27 cellular contexts compared by ENCODE assay signal in genomic region chr1:229900220-229900619, GRCh38.
"Had no signal": no experiment of that assay in that cellular context is flagged by ENCODE, and none has a peak within 500 bp of the region (broad histone marks: within the 10 kb centered on the region; RNA-seq: fewer than 3 reads in every experiment).

No MANE protein-coding gene starts in this region.

- H3K4me3 Mint-ChIP-seq: activated CD4-positive, alpha-beta memory T cell treated with anti-CD3 and anti-CD28 coated beads, Interleukin-2, amount 10 ng/mL, durations not matched to agents 7 days and 5 days; activated CD4-positive, alpha-beta T cell treated with anti-CD3 and anti-CD28 coated beads, Interleukin-2, amount 10 ng/mL, durations not matched to agents 7 days and 5 days; activated naive CD4-positive, alpha-beta T cell treated with anti-CD3 and anti-CD28 coated beads for 36 hours; activated naive CD8-positive, alpha-beta T cell; activated T-helper 17 cell treated with anti-CD3 and anti-CD28 coated beads, Interleukin-2, amount 50 U/mL, for 72 hours; brain; central memory CD8-positive, alpha-beta T cell had no signal

- ATAC-seq: activated T-helper 17 cell treated with anti-CD3 and anti-CD28 coated beads, Interleukin-2, amount 50 U/mL, for 72 hours had no signal

- H3K27ac ChIP-seq: KMS-11, PC-9, WERI-Rb-1 had no signal

- H3K4me2 ChIP-seq: KMS-11, PC-9 had no signal

- DNase-seq: activated CD4-positive, alpha-beta memory T cell treated with anti-CD3 and anti-CD28 coated beads, Interleukin-2, amount 10 ng/mL, durations not matched to agents 7 days and 5 days; activated CD4-positive, alpha-beta T cell treated with anti-CD3 and anti-CD28 coated beads, Interleukin-2, amount 10 ng/mL, durations not matched to agents 7 days and 5 days; activated CD4-positive, CD25-positive, alpha-beta regulatory T cell treated with anti-CD3 and anti-CD28 coated beads, Interleukin-2, amount 50 U/mL, for 72 hours; activated gamma-delta T cell; activated naive CD4-positive, alpha-beta T cell treated with anti-CD3 and anti-CD28 coated beads for 36 hours; activated T-cell treated with anti-CD3 and anti-CD28 coated beads for 4 hours; activated T-cell treated with anti-CD3 and anti-CD28 coated beads, Interleukin-2, amount 50 U/mL, for 48 hours; amygdala; MM.1S; NCI-H1048; NCI-H146; NCI-H187 treated with DMSO at 0.1 percent for 48 hours; NCI-H2081 treated with DMSO at 0.1 percent for 48 hours; NCI-H226; NCI-H526; NCI-H774; NK-92 treated with Interleukin-12 subunit alpha and Interleukin-12 subunit beta, amount 100 ng/mL, for 24 hours; PC-9; SHP77 treated with DMSO at 0.1 percent for 48 hours; T-helper 1 cell; WERI-Rb-1 had no signal

- H3K27ac Mint-ChIP-seq: activated CD4-positive, alpha-beta memory T cell treated with anti-CD3 and anti-CD28 coated beads, Interleukin-2, amount 10 ng/mL, durations not matched to agents 7 days and 5 days; activated CD4-positive, alpha-beta T cell treated with anti-CD3 and anti-CD28 coated beads, Interleukin-2, amount 10 ng/mL, durations not matched to agents 7 days and 5 days; activated naive CD4-positive, alpha-beta T cell treated with anti-CD3 and anti-CD28 coated beads for 36 hours; activated naive CD8-positive, alpha-beta T cell; activated T-helper 17 cell treated with anti-CD3 and anti-CD28 coated beads, Interleukin-2, amount 50 U/mL, for 72 hours; brain had no signal

- H3K4me3 ChIP-seq: PC-9 had no signal

- H3K36me3 ChIP-seq: WERI-Rb-1 had no signal

- H2AFZ ChIP-seq: PC-9 had no signal

- H3K36me3 Mint-ChIP-seq: activated naive CD8-positive, alpha-beta T cell; brain had no signal

- H3K4me1 Mint-ChIP-seq: activated CD4-positive, alpha-beta memory T cell treated with anti-CD3 and anti-CD28 coated beads, Interleukin-2, amount 10 ng/mL, durations not matched to agents 7 days and 5 days; activated CD4-positive, alpha-beta T cell treated with anti-CD3 and anti-CD28 coated beads, Interleukin-2, amount 10 ng/mL, durations not matched to agents 7 days and 5 days; activated T-helper 17 cell treated with anti-CD3 and anti-CD28 coated beads, Interleukin-2, amount 50 U/mL, for 72 hours; central memory CD8-positive, alpha-beta T cell had no signal

- FAIRE-seq: astrocyte had no signal

- H3K9me3 Mint-ChIP-seq: activated CD4-positive, alpha-beta memory T cell treated with anti-CD3 and anti-CD28 coated beads, Interleukin-2, amount 10 ng/mL, durations not matched to agents 7 days and 5 days; activated CD4-positive, alpha-beta T cell treated with anti-CD3 and anti-CD28 coated beads, Interleukin-2, amount 10 ng/mL, durations not matched to agents 7 days and 5 days; activated naive CD4-positive, alpha-beta T cell treated with anti-CD3 and anti-CD28 coated beads for 36 hours; central memory CD8-positive, alpha-beta T cell had no signal

- H3K9ac ChIP-seq: KMS-11 had no signal
